ENCODE assay signal across 1 cellular context in genomic region chr6:138403801-138404665, GRCh38.
TF ChIP-seq lines count a peak whose summit lies in the region.

A gene with protein sequence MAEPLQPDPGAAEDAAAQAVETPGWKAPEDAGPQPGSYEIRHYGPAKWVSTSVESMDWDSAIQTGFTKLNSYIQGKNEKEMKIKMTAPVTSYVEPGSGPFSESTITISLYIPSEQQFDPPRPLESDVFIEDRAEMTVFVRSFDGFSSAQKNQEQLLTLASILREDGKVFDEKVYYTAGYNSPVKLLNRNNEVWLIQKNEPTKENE (plus strand): TSS chr6:138404223. CDS start chr6:138404496, 273 bp downstream.

TF ChIP-seq in HepG2, 621 proteins besides CTCF, POLR2A, EP300 and RAD21 (continued from another document and continues in another):
- TF ChIP-seq HMGXB3 (CRISPR knock-in tag; IDR thresholded peaks at IDR 0.05; ENCODE audit: borderline replicate concordance) (peak; percentile 68; the same call in 1 of the 2 replicates), CHD4 (IDR thresholded peaks at IDR 0.05; ENCODE audit: borderline replicate concordance, low read length) (no peak), RFX5 (IDR thresholded peaks at IDR 0.05; ENCODE audit: low read depth, low read length) (no peak), RXRB (CRISPR knock-in tag; IDR thresholded peaks at IDR 0.05; ENCODE audit: borderline replicate concordance) (peak; percentile 54; the same call in 1 of the 2 replicates), KMT2A (CRISPR knock-in tag; IDR thresholded peaks at IDR 0.05) (peak; percentile 62), ERF (CRISPR knock-in tag; IDR thresholded peaks at IDR 0.05) (peak; percentile 78), HBP1 (CRISPR knock-in tag; IDR thresholded peaks at IDR 0.05; ENCODE audit: low read depth) (peak; percentile 67), NFYB (CRISPR knock-in tag; IDR thresholded peaks at IDR 0.05) (peak; percentile 22; the same call in 1 of the 2 replicates), ZNF790 (CRISPR knock-in tag; IDR thresholded peaks at IDR 0.05; ENCODE audit: borderline replicate concordance) (peak; percentile 55; the same call in 1 of the 2 replicates), ZNF567 (CRISPR knock-in tag; IDR thresholded peaks at IDR 0.05; ENCODE audit: borderline replicate concordance) (no peak), KAT8 (CRISPR knock-in tag; IDR thresholded peaks at IDR 0.05) (peak; percentile 69), IRX3 (CRISPR knock-in tag; IDR thresholded peaks at IDR 0.05; ENCODE audit: borderline replicate concordance, low read depth) (peak; percentile 89), HNRNPUL1 (IDR thresholded peaks at IDR 0.05; ENCODE audit: low read depth, low read length) (peak; percentile 63; the same call in 1 of the 2 replicates), ZNF432 (CRISPR knock-in tag; IDR thresholded peaks at IDR 0.05; ENCODE audit: borderline replicate concordance) (no peak), RELA (CRISPR knock-in tag; IDR thresholded peaks at IDR 0.05) (peak; percentile 74; the same call in 1 of the 2 replicates), SKI (IDR thresholded peaks at IDR 0.05; ENCODE audit: partially characterized antibody) (peak; percentile 78), SMYD3 (CRISPR knock-in tag; IDR thresholded peaks at IDR 0.05) (peak; percentile 83), ZNF607 (CRISPR knock-in tag; IDR thresholded peaks at IDR 0.05; ENCODE audit: borderline replicate concordance) (no peak; the same call in 1 of the 2 replicates), ZNF136 (CRISPR knock-in tag; IDR thresholded peaks at IDR 0.05; ENCODE audit: low read depth) (0 out of 2 replicates have a peak, but pooled peaks have one; percentile 51), YY1 (IDR thresholded peaks at IDR 0.05; ENCODE audit: insufficient read depth, insufficient replicate concordance, low read depth, low read length) (peak; percentile 68), ZNF580 (CRISPR knock-in tag; IDR thresholded peaks at IDR 0.05; ENCODE audit: borderline replicate concordance, low read depth) (peak; percentile 64; the same call in 1 of the 2 replicates), FOXP1 (IDR thresholded peaks at IDR 0.05) (no peak), FOXP1 (CRISPR knock-in tag; IDR thresholded peaks at IDR 0.05) (peak; percentile 61; the same call in 1 of the 2 replicates), HNRNPL (IDR thresholded peaks at IDR 0.05; ENCODE audit: low read depth, low read length) (peak; percentile 54; the same call in 1 of the 2 replicates), HES4 (CRISPR knock-in tag; IDR thresholded peaks at IDR 0.05; ENCODE audit: borderline replicate concordance) (peak; percentile 20), ELK4 (CRISPR knock-in tag; IDR thresholded peaks at IDR 0.05; ENCODE audit: borderline replicate concordance) (no peak; the same call in 1 of the 2 replicates)
- TF ChIP-seq, protein P1, sequence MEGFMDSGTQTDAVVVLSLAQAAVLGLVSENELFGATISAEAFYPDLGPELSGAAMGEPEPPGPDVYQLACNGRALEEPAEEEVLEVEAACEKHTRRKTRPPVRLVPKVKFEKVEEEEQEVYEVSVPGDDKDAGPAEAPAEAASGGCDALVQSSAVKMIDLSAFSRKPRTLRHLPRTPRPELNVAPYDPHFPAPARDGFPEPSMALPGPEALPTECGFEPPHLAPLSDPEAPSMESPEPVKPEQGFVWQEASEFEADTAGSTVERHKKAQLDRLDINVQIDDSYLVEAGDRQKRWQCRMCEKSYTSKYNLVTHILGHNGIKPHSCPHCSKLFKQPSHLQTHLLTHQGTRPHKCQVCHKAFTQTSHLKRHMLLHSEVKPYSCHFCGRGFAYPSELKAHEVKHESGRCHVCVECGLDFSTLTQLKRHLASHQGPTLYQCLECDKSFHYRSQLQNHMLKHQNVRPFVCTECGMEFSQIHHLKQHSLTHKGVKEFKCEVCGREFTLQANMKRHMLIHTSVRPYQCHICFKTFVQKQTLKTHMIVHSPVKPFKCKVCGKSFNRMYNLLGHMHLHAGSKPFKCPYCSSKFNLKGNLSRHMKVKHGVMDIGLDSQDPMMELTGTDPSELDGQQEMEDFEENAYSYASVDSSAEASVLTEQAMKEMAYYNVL (CRISPR knock-in tag; IDR thresholded peaks at IDR 0.05; ENCODE audit: borderline replicate concordance) = peak; percentile 86
- TF ChIP-seq, protein P2, sequence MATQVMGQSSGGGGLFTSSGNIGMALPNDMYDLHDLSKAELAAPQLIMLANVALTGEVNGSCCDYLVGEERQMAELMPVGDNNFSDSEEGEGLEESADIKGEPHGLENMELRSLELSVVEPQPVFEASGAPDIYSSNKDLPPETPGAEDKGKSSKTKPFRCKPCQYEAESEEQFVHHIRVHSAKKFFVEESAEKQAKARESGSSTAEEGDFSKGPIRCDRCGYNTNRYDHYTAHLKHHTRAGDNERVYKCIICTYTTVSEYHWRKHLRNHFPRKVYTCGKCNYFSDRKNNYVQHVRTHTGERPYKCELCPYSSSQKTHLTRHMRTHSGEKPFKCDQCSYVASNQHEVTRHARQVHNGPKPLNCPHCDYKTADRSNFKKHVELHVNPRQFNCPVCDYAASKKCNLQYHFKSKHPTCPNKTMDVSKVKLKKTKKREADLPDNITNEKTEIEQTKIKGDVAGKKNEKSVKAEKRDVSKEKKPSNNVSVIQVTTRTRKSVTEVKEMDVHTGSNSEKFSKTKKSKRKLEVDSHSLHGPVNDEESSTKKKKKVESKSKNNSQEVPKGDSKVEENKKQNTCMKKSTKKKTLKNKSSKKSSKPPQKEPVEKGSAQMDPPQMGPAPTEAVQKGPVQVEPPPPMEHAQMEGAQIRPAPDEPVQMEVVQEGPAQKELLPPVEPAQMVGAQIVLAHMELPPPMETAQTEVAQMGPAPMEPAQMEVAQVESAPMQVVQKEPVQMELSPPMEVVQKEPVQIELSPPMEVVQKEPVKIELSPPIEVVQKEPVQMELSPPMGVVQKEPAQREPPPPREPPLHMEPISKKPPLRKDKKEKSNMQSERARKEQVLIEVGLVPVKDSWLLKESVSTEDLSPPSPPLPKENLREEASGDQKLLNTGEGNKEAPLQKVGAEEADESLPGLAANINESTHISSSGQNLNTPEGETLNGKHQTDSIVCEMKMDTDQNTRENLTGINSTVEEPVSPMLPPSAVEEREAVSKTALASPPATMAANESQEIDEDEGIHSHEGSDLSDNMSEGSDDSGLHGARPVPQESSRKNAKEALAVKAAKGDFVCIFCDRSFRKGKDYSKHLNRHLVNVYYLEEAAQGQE (IDR thresholded peaks at IDR 0.05; ENCODE audit: borderline replicate concordance in 1 of 2, low read depth in 1 of 2, low read length in 2 of 2) = peak; percentile 1 to 71; a peak in 3 of 4 replicates
- TF ChIP-seq, protein P3, sequence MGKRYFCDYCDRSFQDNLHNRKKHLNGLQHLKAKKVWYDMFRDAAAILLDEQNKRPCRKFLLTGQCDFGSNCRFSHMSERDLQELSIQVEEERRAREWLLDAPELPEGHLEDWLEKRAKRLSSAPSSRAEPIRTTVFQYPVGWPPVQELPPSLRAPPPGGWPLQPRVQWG (CRISPR knock-in tag; IDR thresholded peaks at IDR 0.05; ENCODE audit: borderline replicate concordance, low read depth) = no peak
- TF ChIP-seq, protein P4, sequence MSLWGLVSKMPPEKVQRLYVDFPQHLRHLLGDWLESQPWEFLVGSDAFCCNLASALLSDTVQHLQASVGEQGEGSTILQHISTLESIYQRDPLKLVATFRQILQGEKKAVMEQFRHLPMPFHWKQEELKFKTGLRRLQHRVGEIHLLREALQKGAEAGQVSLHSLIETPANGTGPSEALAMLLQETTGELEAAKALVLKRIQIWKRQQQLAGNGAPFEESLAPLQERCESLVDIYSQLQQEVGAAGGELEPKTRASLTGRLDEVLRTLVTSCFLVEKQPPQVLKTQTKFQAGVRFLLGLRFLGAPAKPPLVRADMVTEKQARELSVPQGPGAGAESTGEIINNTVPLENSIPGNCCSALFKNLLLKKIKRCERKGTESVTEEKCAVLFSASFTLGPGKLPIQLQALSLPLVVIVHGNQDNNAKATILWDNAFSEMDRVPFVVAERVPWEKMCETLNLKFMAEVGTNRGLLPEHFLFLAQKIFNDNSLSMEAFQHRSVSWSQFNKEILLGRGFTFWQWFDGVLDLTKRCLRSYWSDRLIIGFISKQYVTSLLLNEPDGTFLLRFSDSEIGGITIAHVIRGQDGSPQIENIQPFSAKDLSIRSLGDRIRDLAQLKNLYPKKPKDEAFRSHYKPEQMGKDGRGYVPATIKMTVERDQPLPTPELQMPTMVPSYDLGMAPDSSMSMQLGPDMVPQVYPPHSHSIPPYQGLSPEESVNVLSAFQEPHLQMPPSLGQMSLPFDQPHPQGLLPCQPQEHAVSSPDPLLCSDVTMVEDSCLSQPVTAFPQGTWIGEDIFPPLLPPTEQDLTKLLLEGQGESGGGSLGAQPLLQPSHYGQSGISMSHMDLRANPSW (CRISPR knock-in tag; IDR thresholded peaks at IDR 0.05; ENCODE audit: borderline replicate concordance) = no peak; the same call in 1 of the 2 replicates
- TF ChIP-seq, protein P5, sequence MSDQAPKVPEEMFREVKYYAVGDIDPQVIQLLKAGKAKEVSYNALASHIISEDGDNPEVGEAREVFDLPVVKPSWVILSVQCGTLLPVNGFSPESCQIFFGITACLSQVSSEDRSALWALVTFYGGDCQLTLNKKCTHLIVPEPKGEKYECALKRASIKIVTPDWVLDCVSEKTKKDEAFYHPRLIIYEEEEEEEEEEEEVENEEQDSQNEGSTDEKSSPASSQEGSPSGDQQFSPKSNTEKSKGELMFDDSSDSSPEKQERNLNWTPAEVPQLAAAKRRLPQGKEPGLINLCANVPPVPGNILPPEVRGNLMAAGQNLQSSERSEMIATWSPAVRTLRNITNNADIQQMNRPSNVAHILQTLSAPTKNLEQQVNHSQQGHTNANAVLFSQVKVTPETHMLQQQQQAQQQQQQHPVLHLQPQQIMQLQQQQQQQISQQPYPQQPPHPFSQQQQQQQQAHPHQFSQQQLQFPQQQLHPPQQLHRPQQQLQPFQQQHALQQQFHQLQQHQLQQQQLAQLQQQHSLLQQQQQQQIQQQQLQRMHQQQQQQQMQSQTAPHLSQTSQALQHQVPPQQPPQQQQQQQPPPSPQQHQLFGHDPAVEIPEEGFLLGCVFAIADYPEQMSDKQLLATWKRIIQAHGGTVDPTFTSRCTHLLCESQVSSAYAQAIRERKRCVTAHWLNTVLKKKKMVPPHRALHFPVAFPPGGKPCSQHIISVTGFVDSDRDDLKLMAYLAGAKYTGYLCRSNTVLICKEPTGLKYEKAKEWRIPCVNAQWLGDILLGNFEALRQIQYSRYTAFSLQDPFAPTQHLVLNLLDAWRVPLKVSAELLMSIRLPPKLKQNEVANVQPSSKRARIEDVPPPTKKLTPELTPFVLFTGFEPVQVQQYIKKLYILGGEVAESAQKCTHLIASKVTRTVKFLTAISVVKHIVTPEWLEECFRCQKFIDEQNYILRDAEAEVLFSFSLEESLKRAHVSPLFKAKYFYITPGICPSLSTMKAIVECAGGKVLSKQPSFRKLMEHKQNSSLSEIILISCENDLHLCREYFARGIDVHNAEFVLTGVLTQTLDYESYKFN (CRISPR knock-in tag; conservative IDR thresholded peaks at IDR 0.05) = peak; percentile 87
